ENCODE assay signal across 11 cellular contexts in the genomic region with DNA sequence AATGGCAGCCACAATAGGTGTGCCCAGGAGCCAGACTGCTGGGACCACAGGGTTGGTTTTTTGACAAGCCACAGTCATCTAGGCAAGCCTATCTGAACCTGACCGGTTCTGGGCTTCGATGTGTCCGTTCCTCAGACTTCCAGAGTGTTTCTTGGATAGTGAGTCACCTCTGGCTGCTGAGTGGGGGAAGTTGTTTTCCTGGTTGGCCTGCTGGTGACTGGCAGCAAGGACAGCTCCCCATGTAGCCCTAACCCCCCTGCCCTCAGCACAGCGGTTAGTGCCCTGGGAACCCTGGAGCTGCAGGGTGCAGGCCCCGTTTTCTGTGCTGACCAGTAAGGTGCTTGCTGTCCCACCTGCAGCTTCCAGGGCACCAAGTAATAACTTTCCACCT.
DNase-seq lines count a peak whose midpoint lies in the region; ATAC-seq and TF ChIP-seq lines count a peak whose summit lies in the region.
"Had no signal": no experiment of that assay in that cellular context is flagged by ENCODE, and none has a peak within 500 bp of the region (broad histone marks: within the 10 kb centered on the region; RNA-seq: fewer than 3 reads in every experiment).

No MANE protein-coding gene starts in this region.

- H3K4me1 ChIP-seq in endodermal cell (ENCODE audit: control insufficient read depth, insufficient read depth, low read length) = no peaks in the 10 kb centered on the region
- H3K4me1 ChIP-seq in CD8-positive, alpha-beta T cell (ENCODE audit: insufficient read depth, low read length) = no peaks in the 10 kb centered on the region

- H3K36me3 ChIP-seq in endodermal cell (ENCODE audit: control insufficient read depth, insufficient read depth, low read length) = peaks cover 38% of the 10 kb centered on the region
- peaks cover 20% of the 10 kb centered on the region for H3K36me3 ChIP-seq in CD8-positive, alpha-beta T cell (ENCODE audit: insufficient read depth, low read length)

- intact Hi-C loops in CD8-positive, alpha-beta T cell (cut with DNase I, micrococcal nuclease) = loop anchor here in 1 of 2 experiments (2.0 to 5.0 kb wide), 3 partner anchors 67 to 174 kb away; partner anchors contain the start of genes FLCN and PLD6

- H3K9me3 ChIP-seq in endodermal cell (ENCODE audit: control insufficient read depth, low read length) = no peaks in the 10 kb centered on the region
- no peaks in the 10 kb centered on the region for H3K9me3 ChIP-seq in CD8-positive, alpha-beta T cell (ENCODE audit: low read length)
- H3K9me3 ChIP-seq: psoas muscle had no signal

- H3K9ac ChIP-seq in endodermal cell (ENCODE audit: extremely low read depth, low read length, poor library complexity, severe bottlenecking) = no peak overlapping the region

- H3K9me3 Mint-ChIP-seq in endodermal cell = no peaks in the 10 kb centered on the region
- no peaks in the 10 kb centered on the region for H3K9me3 Mint-ChIP-seq in CD8-positive, alpha-beta T cell
- H3K9me3 Mint-ChIP-seq: activated T-helper 1 cell treated with anti-CD3 and anti-CD28 coated beads, Interleukin-12 subunit alpha, Interleukin-12 subunit beta, Interleukin-2, Interleukin-4 antibody, amounts not matched to agents 30 ng/mL and 10 ng/mL and 1 ng/mL, durations not matched to agents 14 hours and 24 hours and 36 hours had no signal

- H3K27ac Mint-ChIP-seq in endodermal cell = peak overlapping the region; percentile 84
- no peak overlapping the region for H3K27ac Mint-ChIP-seq in CD8-positive, alpha-beta T cell
- H3K27ac Mint-ChIP-seq: activated T-helper 1 cell treated with anti-CD3 and anti-CD28 coated beads, Interleukin-12 subunit alpha, Interleukin-12 subunit beta, Interleukin-2, Interleukin-4 antibody, amounts not matched to agents 30 ng/mL and 10 ng/mL and 1 ng/mL, durations not matched to agents 14 hours and 24 hours and 36 hours had no signal

- no peak for ATAC-seq in CD8-positive, alpha-beta T cell

- 89 to 100% methylated on average over 3 to 5 of the region's 5 CpGs for WGBS in endodermal cell (ENCODE audit: insufficient coverage in 1 of 2, insufficient read length in 1 of 2), 2 experiments

- H3K36me3 Mint-ChIP-seq in endodermal cell (ENCODE audit: low read depth) = peaks cover 36% of the 10 kb centered on the region
- H3K36me3 Mint-ChIP-seq in CD8-positive, alpha-beta T cell = peaks cover 81% of the 10 kb centered on the region

- no peaks in the 10 kb centered on the region for H3K27me3 Mint-ChIP-seq in endodermal cell (ENCODE audit: insufficient read depth)
- H3K27me3 Mint-ChIP-seq in CD8-positive, alpha-beta T cell (ENCODE audit: low read depth) = no peaks in the 10 kb centered on the region

- CTCF ChIA-PET in RWPE1 (lab: Yijun Ruan, JAX) = interaction anchor here (0.6 kb wide), 1 partner anchor 1066 kb away, joined by 3 read pairs; no protein-coding TSS in a partner anchor
- CTCF ChIA-PET in CD8-positive, alpha-beta T cell (lab: Charles Lee) = interaction anchor here (1.0 to 3.5 kb wide), 5 partner anchors 12 to 77 kb away, joined by 3 to 13 read pairs (median 3); no protein-coding TSS in a partner anchor

- no peak overlapping the region for H3K4me3 Mint-ChIP-seq in endodermal cell
- no peak overlapping the region for H3K4me3 Mint-ChIP-seq in CD8-positive, alpha-beta T cell
- H3K4me3 Mint-ChIP-seq: activated T-helper 1 cell treated with anti-CD3 and anti-CD28 coated beads, Interleukin-12 subunit alpha, Interleukin-12 subunit beta, Interleukin-2, Interleukin-4 antibody, amounts not matched to agents 30 ng/mL and 10 ng/mL and 1 ng/mL, durations not matched to agents 14 hours and 24 hours and 36 hours had no signal

- POLR2A ChIA-PET in RWPE1 (lab: Yijun Ruan, JAX; ENCODE audit: low non-redundant PET) = no interaction called here
- POLR2A ChIA-PET in CD8-positive, alpha-beta T cell (lab: Charles Lee) = interaction anchor here (1.7 kb wide), 1 partner anchor 15 kb away, joined by 4 read pairs; no protein-coding TSS in a partner anchor

- no peak for TF ChIP-seq CTCF in RWPE1 (conservative IDR thresholded peaks at IDR 0.05; ENCODE audit: low read depth)
- TF ChIP-seq CTCF in endodermal cell (conservative IDR thresholded peaks at IDR 0.05) = no peak
- TF ChIP-seq CTCF in CD8-positive, alpha-beta T cell (IDR thresholded peaks at IDR 0.05) = no peak

- H3K4me3 ChIP-seq in endodermal cell (ENCODE audit: low read length) = no peak overlapping the region
- no peak overlapping the region for H3K4me3 ChIP-seq in CD8-positive, alpha-beta T cell (ENCODE audit: low read depth, low read length)
- H3K4me3 ChIP-seq: psoas muscle had no signal

- DNase-seq in EL = peak; percentile 74
- DNase-seq in RWPE1 (ENCODE audit: low spot score) = peak; percentile 49
- peak; percentile 66 for DNase-seq in endodermal cell
- DNase-seq in pulmonary artery endothelial cell (ENCODE audit: low read depth, low spot score) = peak; percentile 50
- no peak for DNase-seq in NCI-H1105 treated with DMSO at 0.1 percent for 48 hours (lab: John Stamatoyannopoulos, UW)
- no peak for DNase-seq in CD8-positive, alpha-beta T cell
- no peak for DNase-seq in NCI-H1436 (lab: John Stamatoyannopoulos, UW)
- DNase-seq in activated CD8-positive, alpha-beta memory T cell treated with anti-CD3 and anti-CD28 coated beads, Interleukin-2, amount 50 U/mL, for 48 hours = no peak
- DNase-seq: GDM1 had no signal

- no peaks in the 10 kb centered on the region for H3K27me3 ChIP-seq in endodermal cell (ENCODE audit: control insufficient read depth, insufficient read depth, low read length, poor library complexity, severe bottlenecking)
- no peaks in the 10 kb centered on the region for H3K27me3 ChIP-seq in CD8-positive, alpha-beta T cell (ENCODE audit: insufficient read depth, low read length)

- H3K27ac ChIP-seq in RWPE1 = peak overlapping the region; percentile 64
- no peak overlapping the region for H3K27ac ChIP-seq in endodermal cell (ENCODE audit: low read depth, low read length)
- H3K27ac ChIP-seq in CD8-positive, alpha-beta T cell (ENCODE audit: low read depth, low read length) = no peak overlapping the region
- H3K27ac ChIP-seq: psoas muscle had no signal

- peaks cover 10% of the 10 kb centered on the region for H3K4me1 Mint-ChIP-seq in endodermal cell
- peaks cover 6% of the 10 kb centered on the region for H3K4me1 Mint-ChIP-seq in CD8-positive, alpha-beta T cell (ENCODE audit: low read depth)

Comparison
In these comparisons a context has a peak if more than half of its experiments do, and no peak if none do; other contexts are left out.
1. DNase-seq: peak in EL (single experiment), RWPE1 (single experiment), endodermal cell (single experiment) and pulmonary artery endothelial cell (single experiment); none in NCI-H1105 treated with DMSO at 0.1 percent for 48 hours (single experiment), CD8-positive, alpha-beta T cell (0 of 7), NCI-H1436 (single experiment) and activated CD8-positive, alpha-beta memory T cell treated with anti-CD3 and anti-CD28 coated beads, Interleukin-2, amount 50 U/mL, for 48 hours (single experiment).